ENCODE assay signal across 1 cellular context in the genomic region with DNA sequence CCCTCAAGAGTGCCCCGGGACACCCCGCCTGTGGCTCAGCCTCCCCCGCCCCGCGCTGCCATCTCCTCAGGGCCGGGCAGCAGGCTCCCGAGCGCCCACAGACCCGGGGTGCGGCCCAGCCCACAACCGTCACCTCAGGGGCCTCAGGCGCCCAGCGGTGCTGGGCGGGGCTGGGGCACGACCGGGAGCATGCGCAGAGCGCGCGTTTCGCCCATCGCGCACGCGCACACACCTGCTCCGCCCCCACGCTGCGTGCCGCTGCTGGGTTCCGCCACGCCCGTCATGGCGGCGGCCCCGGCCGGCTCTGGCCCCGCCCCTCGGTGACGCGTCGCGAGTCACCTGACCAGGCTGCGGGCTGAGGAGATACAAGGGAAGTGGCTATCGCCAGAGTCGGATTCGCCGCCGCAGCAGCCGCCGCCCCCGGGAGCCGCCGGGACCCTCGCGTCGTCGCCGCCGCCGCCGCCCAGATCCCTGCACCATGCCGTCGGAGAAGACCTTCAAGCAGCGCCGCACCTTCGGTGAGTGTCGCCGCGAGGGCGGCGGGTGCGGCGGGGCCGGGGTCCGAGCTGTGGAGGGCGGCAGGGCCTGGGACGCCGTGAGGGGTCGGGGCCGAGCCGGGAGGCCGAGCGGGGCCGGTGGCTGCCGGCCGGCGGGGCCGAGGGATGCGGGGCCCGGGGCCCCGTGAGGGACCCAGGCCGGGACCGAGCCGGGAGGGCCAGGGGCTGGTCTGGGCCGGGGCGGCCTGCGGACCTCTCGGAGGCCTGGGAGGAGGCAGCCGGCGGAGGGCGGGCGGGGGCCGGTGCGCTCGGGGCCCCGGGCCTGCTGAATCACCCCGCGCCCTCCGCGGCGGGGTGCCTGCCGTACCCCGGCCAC.
TF ChIP-seq lines count a peak whose summit lies in the region.

A gene (plus strand): TSS at position 387 of the 873 bp plus-strand sequence. CDS start 92 bp downstream, at position 479.

TF ChIP-seq in K562, 482 proteins besides CTCF, POLR2A, EP300 and RAD21 (continued from another document and continues in another):
- TF ChIP-seq, protein P1, sequence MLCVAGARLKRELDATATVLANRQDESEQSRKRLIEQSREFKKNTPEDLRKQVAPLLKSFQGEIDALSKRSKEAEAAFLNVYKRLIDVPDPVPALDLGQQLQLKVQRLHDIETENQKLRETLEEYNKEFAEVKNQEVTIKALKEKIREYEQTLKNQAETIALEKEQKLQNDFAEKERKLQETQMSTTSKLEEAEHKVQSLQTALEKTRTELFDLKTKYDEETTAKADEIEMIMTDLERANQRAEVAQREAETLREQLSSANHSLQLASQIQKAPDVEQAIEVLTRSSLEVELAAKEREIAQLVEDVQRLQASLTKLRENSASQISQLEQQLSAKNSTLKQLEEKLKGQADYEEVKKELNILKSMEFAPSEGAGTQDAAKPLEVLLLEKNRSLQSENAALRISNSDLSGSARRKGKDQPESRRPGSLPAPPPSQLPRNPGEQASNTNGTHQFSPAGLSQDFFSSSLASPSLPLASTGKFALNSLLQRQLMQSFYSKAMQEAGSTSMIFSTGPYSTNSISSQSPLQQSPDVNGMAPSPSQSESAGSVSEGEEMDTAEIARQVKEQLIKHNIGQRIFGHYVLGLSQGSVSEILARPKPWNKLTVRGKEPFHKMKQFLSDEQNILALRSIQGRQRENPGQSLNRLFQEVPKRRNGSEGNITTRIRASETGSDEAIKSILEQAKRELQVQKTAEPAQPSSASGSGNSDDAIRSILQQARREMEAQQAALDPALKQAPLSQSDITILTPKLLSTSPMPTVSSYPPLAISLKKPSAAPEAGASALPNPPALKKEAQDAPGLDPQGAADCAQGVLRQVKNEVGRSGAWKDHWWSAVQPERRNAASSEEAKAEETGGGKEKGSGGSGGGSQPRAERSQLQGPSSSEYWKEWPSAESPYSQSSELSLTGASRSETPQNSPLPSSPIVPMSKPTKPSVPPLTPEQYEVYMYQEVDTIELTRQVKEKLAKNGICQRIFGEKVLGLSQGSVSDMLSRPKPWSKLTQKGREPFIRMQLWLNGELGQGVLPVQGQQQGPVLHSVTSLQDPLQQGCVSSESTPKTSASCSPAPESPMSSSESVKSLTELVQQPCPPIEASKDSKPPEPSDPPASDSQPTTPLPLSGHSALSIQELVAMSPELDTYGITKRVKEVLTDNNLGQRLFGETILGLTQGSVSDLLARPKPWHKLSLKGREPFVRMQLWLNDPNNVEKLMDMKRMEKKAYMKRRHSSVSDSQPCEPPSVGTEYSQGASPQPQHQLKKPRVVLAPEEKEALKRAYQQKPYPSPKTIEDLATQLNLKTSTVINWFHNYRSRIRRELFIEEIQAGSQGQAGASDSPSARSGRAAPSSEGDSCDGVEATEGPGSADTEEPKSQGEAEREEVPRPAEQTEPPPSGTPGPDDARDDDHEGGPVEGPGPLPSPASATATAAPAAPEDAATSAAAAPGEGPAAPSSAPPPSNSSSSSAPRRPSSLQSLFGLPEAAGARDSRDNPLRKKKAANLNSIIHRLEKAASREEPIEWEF (CRISPR knock-in tag; IDR thresholded peaks at IDR 0.05), result no peak
- TF ChIP-seq CAMTA2 (CRISPR knock-in tag; conservative IDR thresholded peaks at IDR 0.05), result no peak
- peak; percentile 4 for TF ChIP-seq ZFP36 (IDR thresholded peaks at IDR 0.05; ENCODE audit: low read depth, low read length, partially characterized antibody)
- TF ChIP-seq, protein P2, sequence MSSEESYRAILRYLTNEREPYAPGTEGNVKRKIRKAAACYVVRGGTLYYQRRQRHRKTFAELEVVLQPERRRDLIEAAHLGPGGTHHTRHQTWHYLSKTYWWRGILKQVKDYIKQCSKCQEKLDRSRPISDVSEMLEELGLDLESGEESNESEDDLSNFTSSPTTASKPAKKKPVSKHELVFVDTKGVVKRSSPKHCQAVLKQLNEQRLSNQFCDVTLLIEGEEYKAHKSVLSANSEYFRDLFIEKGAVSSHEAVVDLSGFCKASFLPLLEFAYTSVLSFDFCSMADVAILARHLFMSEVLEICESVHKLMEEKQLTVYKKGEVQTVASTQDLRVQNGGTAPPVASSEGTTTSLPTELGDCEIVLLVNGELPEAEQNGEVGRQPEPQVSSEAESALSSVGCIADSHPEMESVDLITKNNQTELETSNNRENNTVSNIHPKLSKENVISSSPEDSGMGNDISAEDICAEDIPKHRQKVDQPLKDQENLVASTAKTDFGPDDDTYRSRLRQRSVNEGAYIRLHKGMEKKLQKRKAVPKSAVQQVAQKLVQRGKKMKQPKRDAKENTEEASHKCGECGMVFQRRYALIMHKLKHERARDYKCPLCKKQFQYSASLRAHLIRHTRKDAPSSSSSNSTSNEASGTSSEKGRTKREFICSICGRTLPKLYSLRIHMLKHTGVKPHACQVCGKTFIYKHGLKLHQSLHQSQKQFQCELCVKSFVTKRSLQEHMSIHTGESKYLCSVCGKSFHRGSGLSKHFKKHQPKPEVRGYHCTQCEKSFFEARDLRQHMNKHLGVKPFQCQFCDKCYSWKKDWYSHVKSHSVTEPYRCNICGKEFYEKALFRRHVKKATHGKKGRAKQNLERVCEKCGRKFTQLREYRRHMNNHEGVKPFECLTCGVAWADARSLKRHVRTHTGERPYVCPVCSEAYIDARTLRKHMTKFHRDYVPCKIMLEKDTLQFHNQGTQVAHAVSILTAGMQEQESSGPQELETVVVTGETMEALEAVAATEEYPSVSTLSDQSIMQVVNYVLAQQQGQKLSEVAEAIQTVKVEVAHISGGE (CRISPR knock-in tag; IDR thresholded peaks at IDR 0.05), result peak in 1 of 3 experiments; percentile 73; a peak in 2 of 6 replicates
- TF ChIP-seq, protein P3, sequence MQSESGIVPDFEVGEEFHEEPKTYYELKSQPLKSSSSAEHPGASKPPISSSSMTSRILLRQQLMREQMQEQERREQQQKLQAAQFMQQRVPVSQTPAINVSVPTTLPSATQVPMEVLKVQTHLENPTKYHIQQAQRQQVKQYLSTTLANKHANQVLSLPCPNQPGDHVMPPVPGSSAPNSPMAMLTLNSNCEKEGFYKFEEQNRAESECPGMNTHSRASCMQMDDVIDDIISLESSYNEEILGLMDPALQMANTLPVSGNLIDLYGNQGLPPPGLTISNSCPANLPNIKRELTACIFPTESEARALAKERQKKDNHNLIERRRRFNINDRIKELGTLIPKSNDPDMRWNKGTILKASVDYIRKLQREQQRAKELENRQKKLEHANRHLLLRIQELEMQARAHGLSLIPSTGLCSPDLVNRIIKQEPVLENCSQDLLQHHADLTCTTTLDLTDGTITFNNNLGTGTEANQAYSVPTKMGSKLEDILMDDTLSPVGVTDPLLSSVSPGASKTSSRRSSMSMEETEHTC (IDR thresholded peaks at IDR 0.05), result peak; percentile 85
- TF ChIP-seq FIP1L1 (IDR thresholded peaks at IDR 0.05; ENCODE audit: low read depth, low read length, poor library complexity, severe bottlenecking), result peak; percentile 82
- no peak; the same call in 1 of the 2 replicates for TF ChIP-seq ZC3H4 (CRISPR knock-in tag; IDR thresholded peaks at IDR 0.05; ENCODE audit: borderline replicate concordance)
- no peak; the same call in 1 of the 2 replicates for TF ChIP-seq SAFB (IDR thresholded peaks at IDR 0.05; ENCODE audit: borderline replicate concordance, low read depth, low read length)
- TF ChIP-seq HNRNPLL (IDR thresholded peaks at IDR 0.05; ENCODE audit: low read depth, low read length, poor library complexity, severe bottlenecking), result no peak
- TF ChIP-seq SUPT5H (IDR thresholded peaks at IDR 0.05), result peak; percentile 83
- TF ChIP-seq BHLHE40 (IDR thresholded peaks at IDR 0.05; ENCODE audit: low read length), result peak; percentile 97
- no peak for TF ChIP-seq C11orf30 (IDR thresholded peaks at IDR 0.05; ENCODE audit: low read depth)
- peak; percentile 69; the same call in 1 of the 2 replicates for TF ChIP-seq CHCHD3 (CRISPR knock-in tag; IDR thresholded peaks at IDR 0.05)
- no peak for TF ChIP-seq PTRF (tag; IDR thresholded peaks at IDR 0.05)
- no peak for TF ChIP-seq SNIP1 (IDR thresholded peaks at IDR 0.05; ENCODE audit: low read depth)
- TF ChIP-seq ZNF124 (CRISPR knock-in tag; IDR thresholded peaks at IDR 0.05), result no peak
- peak; percentile 77; the same call in 1 of the 2 replicates for TF ChIP-seq ZNF197 (CRISPR knock-in tag; IDR thresholded peaks at IDR 0.05; ENCODE audit: low read depth)
- peak; percentile 77 for TF ChIP-seq KDM5B (IDR thresholded peaks at IDR 0.05; ENCODE audit: insufficient replicate concordance, low read depth, low read length)
- no peak; the same call in 1 of the 2 replicates for TF ChIP-seq MYNN (IDR thresholded peaks at IDR 0.05)
- TF ChIP-seq MYNN (CRISPR knock-in tag; IDR thresholded peaks at IDR 0.05), result no peak
- no peak for TF ChIP-seq ZNF3 (CRISPR knock-in tag; IDR thresholded peaks at IDR 0.05)
- TF ChIP-seq GATAD2A (IDR thresholded peaks at IDR 0.05), result no peak
- no peak for TF ChIP-seq STAG1 (CRISPR knock-in tag; IDR thresholded peaks at IDR 0.05; ENCODE audit: borderline replicate concordance)
- TF ChIP-seq, protein P4, sequence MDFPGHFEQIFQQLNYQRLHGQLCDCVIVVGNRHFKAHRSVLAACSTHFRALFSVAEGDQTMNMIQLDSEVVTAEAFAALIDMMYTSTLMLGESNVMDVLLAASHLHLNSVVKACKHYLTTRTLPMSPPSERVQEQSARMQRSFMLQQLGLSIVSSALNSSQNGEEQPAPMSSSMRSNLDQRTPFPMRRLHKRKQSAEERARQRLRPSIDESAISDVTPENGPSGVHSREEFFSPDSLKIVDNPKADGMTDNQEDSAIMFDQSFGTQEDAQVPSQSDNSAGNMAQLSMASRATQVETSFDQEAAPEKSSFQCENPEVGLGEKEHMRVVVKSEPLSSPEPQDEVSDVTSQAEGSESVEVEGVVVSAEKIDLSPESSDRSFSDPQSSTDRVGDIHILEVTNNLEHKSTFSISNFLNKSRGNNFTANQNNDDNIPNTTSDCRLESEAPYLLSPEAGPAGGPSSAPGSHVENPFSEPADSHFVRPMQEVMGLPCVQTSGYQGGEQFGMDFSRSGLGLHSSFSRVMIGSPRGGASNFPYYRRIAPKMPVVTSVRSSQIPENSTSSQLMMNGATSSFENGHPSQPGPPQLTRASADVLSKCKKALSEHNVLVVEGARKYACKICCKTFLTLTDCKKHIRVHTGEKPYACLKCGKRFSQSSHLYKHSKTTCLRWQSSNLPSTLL (IDR thresholded peaks at IDR 0.05), result no peak
- no peak for TF ChIP-seq ZNF717 (CRISPR knock-in tag; IDR thresholded peaks at IDR 0.05)
- peak; percentile 55; the same call in 1 of the 2 replicates for TF ChIP-seq MXI1 (IDR thresholded peaks at IDR 0.05; ENCODE audit: low read depth, low read length)
- TF ChIP-seq PTTG1 (tag; IDR thresholded peaks at IDR 0.05; ENCODE audit: low read depth), result no peak
- TF ChIP-seq SRSF7 (optimal IDR thresholded peaks at IDR 0.05; ENCODE audit: low read depth, low read length), result no peak
- no peak for TF ChIP-seq BRF1 (IDR thresholded peaks at IDR 0.05; ENCODE audit: borderline replicate concordance, extremely low read depth, insufficient read length)
- TF ChIP-seq, protein P5, sequence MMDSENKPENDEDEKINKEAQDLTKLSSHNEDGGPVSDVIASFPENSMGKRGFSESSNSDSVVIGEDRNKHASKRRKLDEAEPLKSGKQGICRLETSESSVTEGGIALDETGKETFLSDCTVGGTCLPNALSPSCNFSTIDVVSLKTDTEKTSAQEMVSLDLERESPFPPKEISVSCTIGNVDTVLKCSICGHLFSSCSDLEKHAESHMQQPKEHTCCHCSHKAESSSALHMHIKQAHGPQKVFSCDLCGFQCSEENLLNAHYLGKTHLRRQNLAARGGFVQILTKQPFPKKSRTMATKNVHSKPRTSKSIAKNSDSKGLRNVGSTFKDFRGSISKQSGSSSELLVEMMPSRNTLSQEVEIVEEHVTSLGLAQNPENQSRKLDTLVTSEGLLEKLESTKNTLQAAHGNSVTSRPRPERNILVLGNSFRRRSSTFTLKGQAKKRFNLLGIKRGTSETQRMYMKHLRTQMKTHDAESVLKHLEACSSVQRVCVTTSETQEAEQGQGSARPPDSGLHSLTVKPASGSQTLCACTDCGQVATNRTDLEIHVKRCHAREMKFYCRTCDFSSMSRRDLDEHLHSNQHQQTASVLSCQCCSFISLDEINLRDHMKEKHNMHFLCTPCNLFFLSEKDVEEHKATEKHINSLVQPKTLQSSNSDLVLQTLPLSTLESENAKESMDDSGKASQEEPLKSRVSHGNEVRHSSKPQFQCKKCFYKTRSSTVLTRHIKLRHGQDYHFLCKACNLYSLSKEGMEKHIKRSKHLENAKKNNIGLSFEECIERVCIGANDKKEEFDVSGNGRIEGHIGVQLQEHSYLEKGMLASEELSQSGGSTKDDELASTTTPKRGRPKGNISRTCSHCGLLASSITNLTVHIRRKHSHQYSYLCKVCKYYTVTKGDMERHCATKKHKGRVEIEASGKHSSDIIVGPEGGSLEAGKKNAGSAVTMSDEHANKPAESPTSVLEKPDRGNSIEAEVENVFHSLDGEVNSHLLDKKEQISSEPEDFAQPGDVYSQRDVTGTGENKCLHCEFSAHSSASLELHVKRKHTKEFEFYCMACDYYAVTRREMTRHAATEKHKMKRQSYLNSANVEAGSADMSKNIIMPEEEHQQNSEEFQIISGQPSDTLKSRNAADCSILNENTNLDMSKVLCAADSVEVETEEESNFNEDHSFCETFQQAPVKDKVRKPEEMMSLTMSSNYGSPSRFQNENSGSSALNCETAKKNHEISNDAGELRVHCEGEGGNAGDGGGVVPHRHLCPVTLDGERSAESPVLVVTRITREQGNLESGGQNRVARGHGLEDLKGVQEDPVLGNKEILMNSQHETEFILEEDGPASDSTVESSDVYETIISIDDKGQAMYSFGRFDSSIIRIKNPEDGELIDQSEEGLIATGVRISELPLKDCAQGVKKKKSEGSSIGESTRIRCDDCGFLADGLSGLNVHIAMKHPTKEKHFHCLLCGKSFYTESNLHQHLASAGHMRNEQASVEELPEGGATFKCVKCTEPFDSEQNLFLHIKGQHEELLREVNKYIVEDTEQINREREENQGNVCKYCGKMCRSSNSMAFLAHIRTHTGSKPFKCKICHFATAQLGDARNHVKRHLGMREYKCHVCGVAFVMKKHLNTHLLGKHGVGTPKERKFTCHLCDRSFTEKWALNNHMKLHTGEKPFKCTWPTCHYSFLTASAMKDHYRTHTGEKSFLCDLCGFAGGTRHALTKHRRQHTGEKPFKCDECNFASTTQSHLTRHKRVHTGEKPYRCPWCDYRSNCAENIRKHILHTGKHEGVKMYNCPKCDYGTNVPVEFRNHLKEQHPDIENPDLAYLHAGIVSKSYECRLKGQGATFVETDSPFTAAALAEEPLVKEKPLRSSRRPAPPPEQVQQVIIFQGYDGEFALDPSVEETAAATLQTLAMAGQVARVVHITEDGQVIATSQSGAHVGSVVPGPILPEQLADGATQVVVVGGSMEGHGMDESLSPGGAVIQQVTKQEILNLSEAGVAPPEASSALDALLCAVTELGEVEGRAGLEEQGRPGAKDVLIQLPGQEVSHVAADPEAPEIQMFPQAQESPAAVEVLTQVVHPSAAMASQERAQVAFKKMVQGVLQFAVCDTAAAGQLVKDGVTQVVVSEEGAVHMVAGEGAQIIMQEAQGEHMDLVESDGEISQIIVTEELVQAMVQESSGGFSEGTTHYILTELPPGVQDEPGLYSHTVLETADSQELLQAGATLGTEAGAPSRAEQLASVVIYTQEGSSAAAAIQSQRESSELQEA (IDR thresholded peaks at IDR 0.05; ENCODE audit: low read depth), result no peak
- TF ChIP-seq, protein P6, sequence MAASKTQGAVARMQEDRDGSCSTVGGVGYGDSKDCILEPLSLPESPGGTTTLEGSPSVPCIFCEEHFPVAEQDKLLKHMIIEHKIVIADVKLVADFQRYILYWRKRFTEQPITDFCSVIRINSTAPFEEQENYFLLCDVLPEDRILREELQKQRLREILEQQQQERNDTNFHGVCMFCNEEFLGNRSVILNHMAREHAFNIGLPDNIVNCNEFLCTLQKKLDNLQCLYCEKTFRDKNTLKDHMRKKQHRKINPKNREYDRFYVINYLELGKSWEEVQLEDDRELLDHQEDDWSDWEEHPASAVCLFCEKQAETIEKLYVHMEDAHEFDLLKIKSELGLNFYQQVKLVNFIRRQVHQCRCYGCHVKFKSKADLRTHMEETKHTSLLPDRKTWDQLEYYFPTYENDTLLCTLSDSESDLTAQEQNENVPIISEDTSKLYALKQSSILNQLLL (CRISPR knock-in tag; IDR thresholded peaks at IDR 0.05; ENCODE audit: borderline replicate concordance), result no peak
